Comparison of ENCODE assay signal across 8 cellular contexts in the genomic region with DNA sequence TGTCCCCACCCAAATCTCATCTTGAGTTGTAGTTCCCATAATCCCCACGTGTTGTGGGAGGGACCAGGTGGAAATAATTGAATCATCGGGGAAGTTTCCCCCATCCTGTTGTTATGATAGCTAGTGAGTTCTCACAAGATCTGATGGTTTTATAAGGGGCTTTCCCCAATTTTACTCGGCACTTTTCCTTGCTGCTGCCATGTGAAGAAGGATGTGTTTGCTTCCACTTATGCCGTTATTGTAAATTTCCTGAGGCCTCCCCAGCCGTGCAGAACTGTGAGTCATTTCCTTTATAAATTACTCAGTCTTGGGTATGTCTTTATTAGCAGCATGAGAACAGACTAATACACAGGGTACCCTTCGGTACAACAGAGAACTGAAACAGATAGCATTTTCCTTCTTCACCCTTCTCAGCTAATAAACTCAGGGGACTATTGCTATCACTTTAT. TPM values are rescaled to one million over a fixed set of nuclear protein-coding genes. Genes with fewer than 3 reads are reported as not detected.
A peak's percentile ranks its signal among the peaks of the same experiment; 100 is the strongest.
DNase-seq lines count a peak whose midpoint lies in the region; ATAC-seq, FAIRE-seq and TF ChIP-seq lines count a peak whose summit lies in the region.
"Not testable (repeated sequence)": the region's sequence is repeated elsewhere in the genome, so short reads cannot be mapped to it uniquely, and the experiment has no call there.

No MANE protein-coding gene starts in this region.

- H3K36me3 ChIP-seq in astrocyte (ENCODE audit: insufficient read depth, low read length); hepatocyte (replicated peaks; ENCODE audit: insufficient read depth, low read depth): not testable (repeated sequence)

- not testable (repeated sequence) for TF ChIP-seq CTCF in AG09319 (IDR thresholded peaks at IDR 0.05; ENCODE audit: low read depth, low read length); astrocyte (IDR thresholded peaks at IDR 0.05; ENCODE audit: insufficient read depth, low read depth, low read length); hepatocyte (IDR thresholded peaks at IDR 0.05; ENCODE audit: poor library complexity)

- not testable (repeated sequence) for H2AFZ ChIP-seq in astrocyte (ENCODE audit: low read depth, low read length); hepatocyte

- H3K9ac ChIP-seq in astrocyte (ENCODE audit: low read length): not testable (repeated sequence)

- H3K4me3 ChIP-seq in astrocyte (ENCODE audit: insufficient read depth, low read depth, low read length): peak overlapping the region; percentile 20
- H3K4me3 ChIP-seq in hepatocyte: not testable (repeated sequence)

- peak overlapping the region; percentile 87 for H3K27ac Mint-ChIP-seq in activated CD4-positive, alpha-beta T cell treated with anti-CD3 and anti-CD28 coated beads, Interleukin-2, amount 10 ng/mL, durations not matched to agents 24 days and 14 days
- peak overlapping the region; percentile 70 for H3K27ac Mint-ChIP-seq in astrocyte (ENCODE audit: unreplicated experiment)

- WGBS in hepatocyte (ENCODE audit: low lambda C conversion rate, missing lambda C conversion rate): 46% methylated on average over 6 of the region's 6 CpGs

- not testable (repeated sequence) for H3K9me3 ChIP-seq in astrocyte (ENCODE audit: insufficient read depth, low read depth, low read length); hepatocyte (ENCODE audit: low read depth)

- H3K9me3 Mint-ChIP-seq in activated CD4-positive, alpha-beta T cell treated with anti-CD3 and anti-CD28 coated beads, Interleukin-2, amount 10 ng/mL, durations not matched to agents 24 days and 14 days: peaks cover 22% of the 10 kb centered on the region
- not testable (repeated sequence) for H3K9me3 Mint-ChIP-seq in astrocyte (ENCODE audit: unreplicated experiment)

- peak; percentile 27 for DNase-seq in AG09319 (ENCODE audit: extremely low read depth, low read depth)
- peak; percentile 2 for DNase-seq in NAMALWA (ENCODE audit: low spot score)
- DNase-seq in activated CD4-positive, alpha-beta T cell treated with anti-CD3 and anti-CD28 coated beads, Interleukin-2, amount 10 ng/mL, durations not matched to agents 24 days and 14 days: peak; percentile 78
- DNase-seq in astrocyte (ENCODE audit: low read depth): peak; percentile 89
- not testable (repeated sequence) for DNase-seq in hepatocyte (ENCODE audit: low spot score)
- DNase-seq in stimulated activated CD4-positive, alpha-beta T cell treated with anti-CD3 and anti-CD28 coated beads, Interleukin-2, amount 100 ng/mL, for 24 hours: peak; percentile 44 to 65

- not testable (repeated sequence) for H3K9me2 ChIP-seq in hepatocyte (replicated peaks; ENCODE audit: insufficient read depth)

- H3K4me2 ChIP-seq in astrocyte (ENCODE audit: low read length): peak overlapping the region; percentile 65
- H3K4me2 ChIP-seq in hepatocyte: not testable (repeated sequence)

- not testable (repeated sequence) for FAIRE-seq in astrocyte (lab: Jason Lieb, UNC)

- not testable (repeated sequence) for H4K20me1 ChIP-seq in astrocyte (ENCODE audit: insufficient read depth, low read length); hepatocyte (ENCODE audit: insufficient read depth, poor library complexity, severe bottlenecking)

- H3K79me2 ChIP-seq in astrocyte (ENCODE audit: insufficient read depth, low read length); hepatocyte: not testable (repeated sequence)

- H3K27ac ChIP-seq in astrocyte (ENCODE audit: low read depth, low read length) (peak overlapping the region; percentile 60), hepatocyte (peak overlapping the region; percentile 13)

- ATAC-seq in GM18870 (IDR thresholded peaks at IDR 0.05; ENCODE audit: unreplicated experiment) (peak; percentile 85), HG02884 (IDR thresholded peaks at IDR 0.05; ENCODE audit: unreplicated experiment) (peak; percentile 94)

- peak overlapping the region; percentile 51 for H3K4me3 Mint-ChIP-seq in activated CD4-positive, alpha-beta T cell treated with anti-CD3 and anti-CD28 coated beads, Interleukin-2, amount 10 ng/mL, durations not matched to agents 24 days and 14 days
- H3K4me3 Mint-ChIP-seq in astrocyte (ENCODE audit: unreplicated experiment): peak overlapping the region; percentile 17

- not testable (repeated sequence) for H3K27me3 Mint-ChIP-seq in activated CD4-positive, alpha-beta T cell treated with anti-CD3 and anti-CD28 coated beads, Interleukin-2, amount 10 ng/mL, durations not matched to agents 24 days and 14 days; astrocyte (ENCODE audit: low read depth, unreplicated experiment)

- H3K36me3 Mint-ChIP-seq in activated CD4-positive, alpha-beta T cell treated with anti-CD3 and anti-CD28 coated beads, Interleukin-2, amount 10 ng/mL, durations not matched to agents 24 days and 14 days (ENCODE audit: low read depth): peaks cover 77% of the 10 kb centered on the region
- H3K36me3 Mint-ChIP-seq in astrocyte (ENCODE audit: low read depth, unreplicated experiment): not testable (repeated sequence)

- not testable (repeated sequence) for H3K4me1 ChIP-seq in astrocyte (ENCODE audit: insufficient read depth, low read length); hepatocyte (ENCODE audit: insufficient read depth)

- H3K4me1 Mint-ChIP-seq in activated CD4-positive, alpha-beta T cell treated with anti-CD3 and anti-CD28 coated beads, Interleukin-2, amount 10 ng/mL, durations not matched to agents 24 days and 14 days: peaks cover 14% of the 10 kb centered on the region
- H3K4me1 Mint-ChIP-seq in astrocyte (ENCODE audit: low read depth, unreplicated experiment): peaks cover 15% of the 10 kb centered on the region

- intact Hi-C loops in activated CD4-positive, alpha-beta T cell treated with anti-CD3 and anti-CD28 coated beads, Interleukin-2, amount 10 ng/mL, durations not matched to agents 24 days and 14 days (cut with micrococcal nuclease): loop anchor here (1.0 to 2.0 kb wide), 4 partner anchors 15 to 58 kb away; a partner anchor contains a TSS

- not testable (repeated sequence) for H3K27me3 ChIP-seq in astrocyte (ENCODE audit: insufficient read depth, low read length); hepatocyte

RNA-seq across cellular contexts. Expression of a gene that starts 45.3 kb away (rescaled TPM):
- 104 and 105 TPM in 2 replicates for total RNA-seq in activated CD4-positive, alpha-beta T cell treated with anti-CD3 and anti-CD28 coated beads, Interleukin-2, amount 10 ng/mL, durations not matched to agents 24 days and 14 days
- total RNA-seq in astrocyte (7.3 and 8.1 TPM in 2 replicates), hepatocyte (9.0 and 13.7 TPM in 2 replicates)
- polyA plus RNA-seq in hepatocyte: 5.0 and 6.6 TPM in 2 replicates
